In the genomic region with DNA sequence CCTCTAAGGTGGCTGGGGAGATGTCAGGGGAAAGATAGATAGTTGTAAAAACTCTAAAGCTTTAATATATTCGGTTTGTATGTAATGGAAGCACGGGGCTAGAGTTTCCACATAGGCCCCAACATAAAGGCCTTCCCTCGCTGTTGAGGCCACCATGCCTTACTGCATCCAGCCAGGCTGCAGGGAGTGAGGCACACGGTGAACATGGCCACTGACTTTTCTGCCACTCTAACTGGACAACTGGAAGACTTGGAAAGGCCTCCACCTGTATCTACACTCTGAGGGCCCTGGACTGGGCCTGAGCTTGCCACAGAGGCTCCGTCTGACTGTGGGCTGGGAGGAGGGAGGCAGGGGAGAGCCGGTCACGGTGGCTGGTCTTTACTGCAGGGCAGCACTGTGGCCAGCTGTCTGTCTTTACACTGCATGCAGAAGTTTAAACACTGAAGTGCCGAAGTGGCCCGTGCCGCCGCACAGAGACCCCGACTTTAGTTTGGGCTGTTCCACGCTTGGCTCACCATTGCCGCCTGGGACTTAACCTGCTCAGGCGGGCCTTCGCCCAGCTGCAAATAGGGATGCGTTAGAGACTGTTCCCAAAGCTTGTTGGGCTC, we compare ENCODE assay signal across 1 cellular context.
TF ChIP-seq lines count a peak whose summit lies in the region.

No MANE protein-coding gene starts in this region.

TF ChIP-seq in GM12878, 131 proteins besides CTCF, POLR2A, EP300 and RAD21:
- TF ChIP-seq, protein P1, sequence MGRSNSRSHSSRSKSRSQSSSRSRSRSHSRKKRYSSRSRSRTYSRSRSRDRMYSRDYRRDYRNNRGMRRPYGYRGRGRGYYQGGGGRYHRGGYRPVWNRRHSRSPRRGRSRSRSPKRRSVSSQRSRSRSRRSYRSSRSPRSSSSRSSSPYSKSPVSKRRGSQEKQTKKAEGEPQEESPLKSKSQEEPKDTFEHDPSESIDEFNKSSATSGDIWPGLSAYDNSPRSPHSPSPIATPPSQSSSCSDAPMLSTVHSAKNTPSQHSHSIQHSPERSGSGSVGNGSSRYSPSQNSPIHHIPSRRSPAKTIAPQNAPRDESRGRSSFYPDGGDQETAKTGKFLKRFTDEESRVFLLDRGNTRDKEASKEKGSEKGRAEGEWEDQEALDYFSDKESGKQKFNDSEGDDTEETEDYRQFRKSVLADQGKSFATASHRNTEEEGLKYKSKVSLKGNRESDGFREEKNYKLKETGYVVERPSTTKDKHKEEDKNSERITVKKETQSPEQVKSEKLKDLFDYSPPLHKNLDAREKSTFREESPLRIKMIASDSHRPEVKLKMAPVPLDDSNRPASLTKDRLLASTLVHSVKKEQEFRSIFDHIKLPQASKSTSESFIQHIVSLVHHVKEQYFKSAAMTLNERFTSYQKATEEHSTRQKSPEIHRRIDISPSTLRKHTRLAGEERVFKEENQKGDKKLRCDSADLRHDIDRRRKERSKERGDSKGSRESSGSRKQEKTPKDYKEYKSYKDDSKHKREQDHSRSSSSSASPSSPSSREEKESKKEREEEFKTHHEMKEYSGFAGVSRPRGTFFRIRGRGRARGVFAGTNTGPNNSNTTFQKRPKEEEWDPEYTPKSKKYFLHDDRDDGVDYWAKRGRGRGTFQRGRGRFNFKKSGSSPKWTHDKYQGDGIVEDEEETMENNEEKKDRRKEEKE (IDR thresholded peaks at IDR 0.05): no peak
- peak; percentile 65; the same call in 1 of the 2 replicates for TF ChIP-seq PAX5 (IDR thresholded peaks at IDR 0.05; ENCODE audit: borderline replicate concordance, low read depth, low read length)
